In genomic region chr12:100295764-100296555, GRCh38 we compare ENCODE assay signal across 15 cellular contexts. TPM values are rescaled to one million over a fixed set of nuclear protein-coding genes. Genes with fewer than 3 reads are reported as not detected.
DNase-seq lines count a peak whose midpoint lies in the region; ATAC-seq and TF ChIP-seq lines count a peak whose summit lies in the region.
"Had no signal": no experiment of that assay in that cellular context is flagged by ENCODE, and none has a peak within 500 bp of the region (broad histone marks: within the 10 kb centered on the region; RNA-seq: fewer than 3 reads in every experiment).

No MANE protein-coding gene starts in this region.

- H3K9me3 ChIP-seq in Panc1 (ENCODE audit: control insufficient read depth, insufficient read depth, low read depth, low read length), result no peaks in the 10 kb centered on the region
- H3K9me3 ChIP-seq: upper lobe of left lung had no signal

- no peak overlapping the region for H3K27ac ChIP-seq in Panc1 (ENCODE audit: low read length)
- H3K27ac ChIP-seq: 22Rv1, neural progenitor cell, PC-9, upper lobe of left lung had no signal

- peaks cover 48% of the 10 kb centered on the region for H3K36me3 Mint-ChIP-seq in progenitor cell of endocrine pancreas (ENCODE audit: insufficient read depth)
- peaks cover 61% of the 10 kb centered on the region for H3K36me3 Mint-ChIP-seq in WTC11

- CTCF ChIA-PET in Panc1 (lab: Charles Lee) (no interaction called here), WTC11 (lab: Charles Lee) (no interaction called here)

- H3K27me3 ChIP-seq in Panc1 (ENCODE audit: control insufficient read depth, insufficient read depth, low read length), result no peaks in the 10 kb centered on the region
- H3K27me3 ChIP-seq: neural progenitor cell, upper lobe of left lung had no signal

- no peaks in the 10 kb centered on the region for H3K27me3 Mint-ChIP-seq in progenitor cell of endocrine pancreas
- no peaks in the 10 kb centered on the region for H3K27me3 Mint-ChIP-seq in WTC11 (ENCODE audit: low read depth)

- H3K4me3 ChIP-seq in Panc1 (ENCODE audit: low read depth in 2 of 2, low read length in 2 of 2), result no peak overlapping the region
- H3K4me3 ChIP-seq: lung, neural progenitor cell, PC-9, upper lobe of left lung had no signal

- BruUV-seq in Panc1 (replicated peaks; lab: Mats Ljungman, UMichigan), result TSS peak; percentile 58

- in situ Hi-C loops in Panc1 (cut with HindIII; ENCODE audit: low pct_unique_long_range_greater_than_20kb, low sequenced_read_pairs), result no loop called here

- H3K4me1 Mint-ChIP-seq in progenitor cell of endocrine pancreas (ENCODE audit: low read depth) (no peaks in the 10 kb centered on the region), WTC11 (no peaks in the 10 kb centered on the region)
- H3K4me1 Mint-ChIP-seq: neural progenitor cell had no signal

- peak; percentile 76 for DNase-seq in DMS 273 (lab: John Stamatoyannopoulos, UW; ENCODE audit: unreplicated experiment)
- no peak for DNase-seq in DMS 273 treated with DMSO at 0.1 percent for 48 hours (lab: John Stamatoyannopoulos, UW)
- no peak for DNase-seq in Panc1 (ENCODE audit: low read depth, low spot score)
- DNase-seq in dermis blood vessel endothelial cell, result peak; percentile 40
- DNase-seq in progenitor cell of endocrine pancreas (ENCODE audit: low spot score, unreplicated experiment), result no peak
- DNase-seq in WTC11 (ENCODE audit: low spot score), result no peak
- no peak for DNase-seq in SKM-1 (lab: John Stamatoyannopoulos, UW; ENCODE audit: unreplicated experiment)
- DNase-seq: PC-9; stimulated activated CD4-positive, alpha-beta T cell treated with anti-CD3 and anti-CD28 coated beads, Interleukin-4, amount 100 ng/mL, for 4 hours had no signal

- no peaks in the 10 kb centered on the region for H3K4me1 ChIP-seq in Panc1 (ENCODE audit: control insufficient read depth, insufficient read depth, low read length)
- H3K4me1 ChIP-seq: neural progenitor cell, upper lobe of left lung had no signal

- H3K36me3 ChIP-seq in Panc1 (ENCODE audit: control insufficient read depth, insufficient read depth, low read length), result no peaks in the 10 kb centered on the region; the same call in 1 of the 2 replicates

- no peak overlapping the region for H3K4me3 Mint-ChIP-seq in progenitor cell of endocrine pancreas (ENCODE audit: low read depth)
- no peak overlapping the region for H3K4me3 Mint-ChIP-seq in WTC11
- H3K4me3 Mint-ChIP-seq: neural progenitor cell had no signal

- peaks cover 14% of the 10 kb centered on the region for H3K9me3 Mint-ChIP-seq in progenitor cell of endocrine pancreas (ENCODE audit: low read depth)
- peaks cover 20% of the 10 kb centered on the region for H3K9me3 Mint-ChIP-seq in WTC11

- TF ChIP-seq CTCF in Panc1 (IDR thresholded peaks at IDR 0.05) (no peak), progenitor cell of endocrine pancreas (IDR thresholded peaks at IDR 0.05; ENCODE audit: unreplicated experiment) (no peak), WTC11 (IDR thresholded peaks at IDR 0.05) (no peak)

- H3K27ac Mint-ChIP-seq in progenitor cell of endocrine pancreas (peak overlapping the region; percentile 64), WTC11 (no peak overlapping the region)
- H3K27ac Mint-ChIP-seq: neural progenitor cell had no signal

- intact Hi-C loops in Panc1 (cut with micrococcal nuclease; ENCODE audit: unreplicated experiment), result no loop called here

- POLR2A ChIA-PET in Panc1 (lab: Charles Lee), result no interaction called here
- POLR2A ChIA-PET in WTC11 (lab: Charles Lee), result no interaction called here

- ATAC-seq in Panc1, result no peak
- ATAC-seq in WTC11, result no peak
- no peak for ATAC-seq in GM21515 (IDR thresholded peaks at IDR 0.05; ENCODE audit: unreplicated experiment)
- ATAC-seq: sciatic nerve had no signal

TF ChIP-seq in WTC11, 78 proteins besides CTCF, POLR2A, EP300 and RAD21:
- TF ChIP-seq, protein P1, sequence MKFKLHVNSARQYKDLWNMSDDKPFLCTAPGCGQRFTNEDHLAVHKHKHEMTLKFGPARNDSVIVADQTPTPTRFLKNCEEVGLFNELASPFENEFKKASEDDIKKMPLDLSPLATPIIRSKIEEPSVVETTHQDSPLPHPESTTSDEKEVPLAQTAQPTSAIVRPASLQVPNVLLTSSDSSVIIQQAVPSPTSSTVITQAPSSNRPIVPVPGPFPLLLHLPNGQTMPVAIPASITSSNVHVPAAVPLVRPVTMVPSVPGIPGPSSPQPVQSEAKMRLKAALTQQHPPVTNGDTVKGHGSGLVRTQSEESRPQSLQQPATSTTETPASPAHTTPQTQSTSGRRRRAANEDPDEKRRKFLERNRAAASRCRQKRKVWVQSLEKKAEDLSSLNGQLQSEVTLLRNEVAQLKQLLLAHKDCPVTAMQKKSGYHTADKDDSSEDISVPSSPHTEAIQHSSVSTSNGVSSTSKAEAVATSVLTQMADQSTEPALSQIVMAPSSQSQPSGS (CRISPR knock-in tag; IDR thresholded peaks at IDR 0.05; ENCODE audit: borderline replicate concordance, low read depth), result no peak
- TF ChIP-seq ATF1 (CRISPR knock-in tag; IDR thresholded peaks at IDR 0.05) (no peak), ESRRA (CRISPR knock-in tag; IDR thresholded peaks at IDR 0.05; ENCODE audit: borderline replicate concordance) (no peak), ZNF396 (CRISPR knock-in tag; IDR thresholded peaks at IDR 0.05; ENCODE audit: borderline replicate concordance) (no peak), ZNF512 (CRISPR knock-in tag; IDR thresholded peaks at IDR 0.05; ENCODE audit: borderline replicate concordance) (no peak), TEAD4 (CRISPR knock-in tag; IDR thresholded peaks at IDR 0.05) (no peak), NFE2L1 (CRISPR knock-in tag; IDR thresholded peaks at IDR 0.05) (no peak), IRF2 (CRISPR knock-in tag; IDR thresholded peaks at IDR 0.05; ENCODE audit: borderline replicate concordance, low read depth) (no peak), ZBTB21 (CRISPR knock-in tag; IDR thresholded peaks at IDR 0.05; ENCODE audit: borderline replicate concordance) (no peak), NFYB (CRISPR knock-in tag; conservative IDR thresholded peaks at IDR 0.05; ENCODE audit: low read depth) (no peak), NR3C1 (CRISPR knock-in tag; conservative IDR thresholded peaks at IDR 0.05; ENCODE audit: low read depth) (no peak)
- TF ChIP-seq, protein P2, sequence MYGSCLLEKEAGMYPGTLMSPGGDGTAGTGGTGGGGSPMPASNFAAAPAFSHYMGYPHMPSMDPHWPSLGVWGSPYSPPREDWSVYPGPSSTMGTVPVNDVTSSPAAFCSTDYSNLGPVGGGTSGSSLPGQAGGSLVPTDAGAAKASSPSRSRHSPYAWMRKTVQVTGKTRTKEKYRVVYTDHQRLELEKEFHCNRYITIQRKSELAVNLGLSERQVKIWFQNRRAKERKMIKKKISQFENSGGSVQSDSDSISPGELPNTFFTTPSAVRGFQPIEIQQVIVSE (CRISPR knock-in tag; IDR thresholded peaks at IDR 0.05; ENCODE audit: borderline replicate concordance), result no peak
TF ChIP-seq in WTC11: peak in this region for 0.

RNA-seq across cellular contexts. Expression of gene SCYL2, which starts 29.0 kb away (rescaled TPM):
- total RNA-seq in Panc1 (2021; ENCODE audit: unreplicated experiment) (45.3 TPM), dermis blood vessel endothelial cell (49.2 and 52.9 TPM in 2 replicates), progenitor cell of endocrine pancreas (68.2 and 73.3 TPM in 2 replicates), WTC11 (2021) (33.4 to 37.1 TPM (median 33.8 TPM) in 3 replicates)
- 14.5 TPM for polyA plus RNA-seq in Panc1 (2012; ENCODE audit: insufficient read length)

RNA-seq across cellular contexts. Expression of gene DEPDC4, which starts 29.1 kb away (rescaled TPM):
- total RNA-seq in Panc1 (2021; ENCODE audit: unreplicated experiment), result 2.6 TPM
- 1.4 TPM for polyA plus RNA-seq in Panc1 (2012; ENCODE audit: insufficient read length)
- total RNA-seq in dermis blood vessel endothelial cell, result 0.17 and 0.33 TPM in 2 replicates
- 3.9 and 4.3 TPM in 2 replicates for total RNA-seq in progenitor cell of endocrine pancreas
- 4.4 to 5.5 TPM (median 5.5 TPM) in 3 replicates for total RNA-seq in WTC11 (2021)

Comparison
In these comparisons a context has a peak if more than half of its experiments do, and no peak if none do; other contexts are left out.
1. DNase-seq: peak in DMS 273 (single experiment) and dermis blood vessel endothelial cell (single experiment); none in DMS 273 treated with DMSO at 0.1 percent for 48 hours (single experiment), Panc1 (single experiment), progenitor cell of endocrine pancreas (single experiment), WTC11 (single experiment) and SKM-1 (single experiment).